8 cellular contexts compared by ENCODE assay signal in the genomic region with DNA sequence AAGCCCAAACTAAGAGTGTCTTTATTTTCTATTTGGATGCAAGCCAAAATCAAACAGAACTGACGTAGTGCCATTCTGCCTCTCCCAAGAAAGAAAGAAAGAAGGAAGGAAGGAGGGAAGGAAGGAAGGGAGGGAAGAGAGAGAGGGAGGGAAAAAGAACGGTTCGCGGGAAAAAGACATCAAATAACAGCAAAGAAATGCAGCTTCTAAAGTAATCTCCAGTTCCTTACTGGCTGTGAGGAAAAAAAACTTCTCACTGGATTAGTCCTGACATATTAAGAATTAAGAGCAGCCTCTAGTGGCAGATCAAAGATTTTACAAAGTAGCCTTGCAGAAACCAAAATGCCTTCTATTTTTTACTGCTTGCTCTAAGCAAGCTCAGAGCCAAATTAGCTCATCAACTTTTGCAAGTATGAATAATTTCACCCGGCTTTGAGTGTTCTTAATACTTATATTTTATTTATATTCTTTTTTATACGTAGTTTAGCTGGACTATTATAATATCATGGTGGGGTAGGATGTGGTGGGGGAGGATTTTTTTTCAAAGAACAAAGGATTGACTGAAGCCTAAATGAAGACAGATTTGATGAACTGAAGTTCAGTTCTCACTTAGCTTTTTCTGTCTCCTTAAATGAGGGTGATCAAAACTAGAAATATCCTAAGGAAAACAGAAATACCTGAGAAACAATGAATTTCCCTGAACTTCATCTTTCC. TPM values are rescaled to one million over a fixed set of nuclear protein-coding genes. Genes with fewer than 3 reads are reported as not detected.
DNase-seq lines count a peak whose midpoint lies in the region; ATAC-seq, FAIRE-seq and TF ChIP-seq lines count a peak whose summit lies in the region.

No MANE protein-coding gene starts in this region.

- H3K79me2 ChIP-seq in hepatocyte, result no peaks in the 10 kb centered on the region

- no peaks in the 10 kb centered on the region for H3K36me3 ChIP-seq in BE2C
- H3K36me3 ChIP-seq in hepatocyte (replicated peaks; ENCODE audit: insufficient read depth, low read depth), result no peaks in the 10 kb centered on the region

- H3K27ac ChIP-seq in hepatocyte, result no peak overlapping the region

- DNase-seq in BE2C (no peak), HTR-8/SVneo (ENCODE audit: insufficient read length, low spot score) (peak; percentile 73), hepatocyte (ENCODE audit: low spot score) (peak; percentile 54), NCI-H1436 (lab: John Stamatoyannopoulos, UW) (no peak), NCI-H2196 (lab: John Stamatoyannopoulos, UW; ENCODE audit: unreplicated experiment) (no peak), CD14-positive monocyte (ENCODE audit: low spot score) (no peak)

- H3K4me1 Mint-ChIP-seq in CD14-positive monocyte, result no peaks in the 10 kb centered on the region

- ATAC-seq in GM21723 (IDR thresholded peaks at IDR 0.05; ENCODE audit: unreplicated experiment), result no peak

- FAIRE-seq in HTR-8/SVneo (lab: Jason Lieb, UNC), result no peak

- TF ChIP-seq CTCF in BE2C (IDR thresholded peaks at IDR 0.05; ENCODE audit: low read depth, low read length) (peak; percentile 48), WI38 (IDR thresholded peaks at IDR 0.05; ENCODE audit: low read depth, low read length) (peak; percentile 41), hepatocyte (IDR thresholded peaks at IDR 0.05; ENCODE audit: poor library complexity) (peak; percentile 56), CD14-positive monocyte (IDR thresholded peaks at IDR 0.05) (no peak)

- H3K36me3 Mint-ChIP-seq in CD14-positive monocyte, result no peaks in the 10 kb centered on the region

- no peak overlapping the region for H2AFZ ChIP-seq in hepatocyte

- peaks cover 0 to 3% (median 0%) of the 10 kb centered on the region in 7 donors for H3K9me3 Mint-ChIP-seq in CD14-positive monocyte

- intact Hi-C loops in CD14-positive monocyte (cut with micrococcal nuclease), result no loop called here

- H4K20me1 ChIP-seq in hepatocyte (ENCODE audit: insufficient read depth, poor library complexity, severe bottlenecking), result no peaks in the 10 kb centered on the region

- peak overlapping the region in 1 of 7 donors; percentile 34 for H3K27ac Mint-ChIP-seq in CD14-positive monocyte

- H3K4me2 ChIP-seq in hepatocyte, result no peak overlapping the region

- WGBS in hepatocyte (ENCODE audit: low lambda C conversion rate, missing lambda C conversion rate), result 24% methylated on average over 6 of the region's 6 CpGs

- no peaks in the 10 kb centered on the region for H3K9me2 ChIP-seq in hepatocyte (replicated peaks; ENCODE audit: insufficient read depth)

- H3K4me3 ChIP-seq in BE2C (ENCODE audit: low read depth, low read length), result no peak overlapping the region
- no peak overlapping the region for H3K4me3 ChIP-seq in WI38 (ENCODE audit: low read depth, low read length)
- H3K4me3 ChIP-seq in hepatocyte, result no peak overlapping the region

- H3K4me1 ChIP-seq in BE2C (no peaks in the 10 kb centered on the region), hepatocyte (ENCODE audit: insufficient read depth) (no peaks in the 10 kb centered on the region)

- no peak overlapping the region for H3K4me3 Mint-ChIP-seq in CD14-positive monocyte

- H3K27me3 Mint-ChIP-seq in CD14-positive monocyte (ENCODE audit: low read depth in 3 of 3), result peaks cover 0 to 4% (median 2%) of the 10 kb centered on the region in 3 donors

- peaks cover 7% of the 10 kb centered on the region for H3K27me3 ChIP-seq in BE2C
- H3K27me3 ChIP-seq in hepatocyte, result no peaks in the 10 kb centered on the region

- H3K9me3 ChIP-seq in BE2C (no peaks in the 10 kb centered on the region), hepatocyte (ENCODE audit: low read depth) (no peaks in the 10 kb centered on the region)

RNA-seq across cellular contexts. Expression of gene PITX2, which starts 36.6 kb away (rescaled TPM):
- polyA plus RNA-seq in BE2C (2012; ENCODE audit: insufficient read depth, insufficient read length, low read depth), result 0.28 TPM
- 80.5 and 99.2 TPM in 2 replicates for total RNA-seq in hepatocyte
- 142 and 147 TPM in 2 replicates for polyA plus RNA-seq in hepatocyte
- polyA plus RNA-seq in CD14-positive monocyte, result not detected

Comparison
In these comparisons a context has a peak if more than half of its experiments do, and no peak if none do; other contexts are left out.
1. DNase-seq: peak in HTR-8/SVneo (single experiment) and hepatocyte (single experiment); none in BE2C (single experiment), NCI-H1436 (single experiment), NCI-H2196 (single experiment) and CD14-positive monocyte (single experiment).
2. RNA of gene PITX2, which starts 36.6 kb away (polyA plus RNA-seq): 142 to 147 TPM in hepatocyte; not detected in CD14-positive monocyte; every median in the first group is over 100 times any median in the second.